8 cellular contexts compared by ENCODE assay signal in the genomic region with DNA sequence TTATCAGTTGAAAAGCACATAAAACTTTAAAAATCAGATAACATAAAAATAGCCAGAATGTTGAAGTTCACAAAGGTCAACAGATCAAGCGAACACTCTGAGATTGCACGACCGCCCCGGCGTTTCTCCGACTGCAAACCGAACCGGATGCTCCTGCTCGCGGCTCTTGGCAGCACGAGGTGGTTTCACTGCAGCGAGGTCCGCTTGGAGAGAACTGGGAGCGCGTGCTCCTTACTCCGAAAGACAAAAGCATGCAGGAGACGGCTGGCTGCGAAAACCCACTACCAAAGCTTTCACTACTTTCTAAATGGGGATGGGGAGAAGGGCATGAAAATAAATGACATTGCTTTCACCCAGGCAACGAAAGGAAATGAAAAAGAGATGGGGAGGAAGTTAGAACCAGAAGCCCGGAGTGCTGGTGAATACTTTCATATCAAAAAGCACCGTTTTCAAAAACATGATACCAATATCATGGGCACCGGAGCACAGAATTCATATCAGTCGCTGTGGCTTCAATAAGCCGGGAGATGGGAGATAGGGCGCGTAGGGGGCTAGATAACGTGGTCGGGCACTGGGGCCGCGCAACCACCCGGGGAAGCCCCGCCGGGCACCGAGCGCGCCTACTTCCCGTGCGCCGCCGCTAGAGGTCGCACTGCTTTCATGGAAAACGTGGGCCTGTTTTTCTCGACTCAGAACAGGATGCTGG. TPM values are rescaled to one million over a fixed set of nuclear protein-coding genes. Genes with fewer than 3 reads are reported as not detected.
DNase-seq lines count a peak whose midpoint lies in the region; ATAC-seq, FAIRE-seq and TF ChIP-seq lines count a peak whose summit lies in the region.

No MANE protein-coding gene starts in this region.

- TF ChIP-seq CTCF in DND-41 (IDR thresholded peaks at IDR 0.05; ENCODE audit: borderline replicate concordance, extremely low read depth, low read length, poor library complexity, severe bottlenecking) (peak; percentile 99), Loucy (conservative IDR thresholded peaks at IDR 0.05; ENCODE audit: low read length) (peak; percentile 92), SK-N-SH (IDR thresholded peaks at IDR 0.05) (peak; percentile 97), pancreas (IDR thresholded peaks at IDR 0.05) (peak; percentile 92 to 98 (median 93)), thyroid gland (IDR thresholded peaks at IDR 0.05) (peak; percentile 79 to 94 (median 91))

- no peaks in the 10 kb centered on the region for H3K36me3 Mint-ChIP-seq in activated naive CD4-positive, alpha-beta T cell treated with anti-CD3 and anti-CD28 coated beads, Interleukin-2, amount 50 U/mL, for 72 hours

- WGBS in SK-N-SH (ENCODE audit: low lambda C conversion rate): 2% methylated on average over 41 of the region's 43 CpGs
- 4 to 5% methylated on average over 43 of the region's 43 CpGs for WGBS in pancreas, 2 donors
- 6% methylated on average over 43 of the region's 43 CpGs for WGBS in thyroid gland, 2 donors

- peak overlapping the region; percentile 53 for H3K9ac ChIP-seq in DND-41 (ENCODE audit: low read depth, low read length)
- H3K9ac ChIP-seq in Loucy (ENCODE audit: low read depth, low read length, poor library complexity, severe bottlenecking): peak overlapping the region; percentile 66
- H3K9ac ChIP-seq in SK-N-SH: peak overlapping the region; percentile 64; the same call in 1 of the 2 replicates

- no peak for TF ChIP-seq POLR2A in thyroid gland (IDR thresholded peaks at IDR 0.05)

- H3K27ac ChIP-seq in DND-41 (ENCODE audit: low read length): peak overlapping the region; percentile 62
- peak overlapping the region; percentile 74 to 92 for H3K27ac ChIP-seq in SK-N-SH (ENCODE audit: low read depth in 2 of 2, low read length in 1 of 2)
- no peak overlapping the region for H3K27ac ChIP-seq in pancreas
- no peak overlapping the region for H3K27ac ChIP-seq in thyroid gland

- H3K4me1 ChIP-seq in DND-41 (ENCODE audit: insufficient read depth, low read length) (peaks cover 20% of the 10 kb centered on the region), Loucy (ENCODE audit: insufficient read depth, low read length, poor library complexity, severe bottlenecking) (peaks cover 29% of the 10 kb centered on the region), SK-N-SH (ENCODE audit: control insufficient read depth in 1 of 2, insufficient read depth in 2 of 2, low read depth in 1 of 2, low read length in 1 of 2) (peaks cover 12 to 15% of the 10 kb centered on the region in 2 experiments; a peak in 3 of 4 replicates), pancreas (no peaks in the 10 kb centered on the region), thyroid gland (no peaks in the 10 kb centered on the region)

- H3K4me3 ChIP-seq in DND-41 (ENCODE audit: low read depth in 1 of 2, low read length in 2 of 2): peak overlapping the region; percentile 19 to 57
- H3K4me3 ChIP-seq in Loucy (ENCODE audit: low read length, poor library complexity, severe bottlenecking): peak overlapping the region; percentile 75
- H3K4me3 ChIP-seq in SK-N-SH (ENCODE audit: low read depth in 2 of 2, low read length in 1 of 2): peak overlapping the region; percentile 40 to 67
- peak overlapping the region in 2 of 4 donors; percentile 15 to 44 for H3K4me3 ChIP-seq in pancreas
- H3K4me3 ChIP-seq in thyroid gland (replicated peaks in 1 of 3): peak overlapping the region in 1 of 3 donors; percentile 18

- POLR2A ChIA-PET in SK-N-SH (lab: Yijun Ruan, JAX): interaction anchor here (0.7 kb wide), 1 partner anchor 1259 kb away, joined by 3 read pairs; no protein-coding TSS in a partner anchor

- ATAC-seq in DND-41 (ENCODE audit: insufficient read depth, low read depth): peak; percentile 92
- ATAC-seq in GM21786 (IDR thresholded peaks at IDR 0.05; ENCODE audit: unreplicated experiment): peak; percentile 83
- ATAC-seq in activated naive CD4-positive, alpha-beta T cell treated with anti-CD3 and anti-CD28 coated beads, Interleukin-2, amount 50 U/mL, for 72 hours: peak; percentile 92 to 93
- ATAC-seq in Right ventricle myocardium superior (ENCODE audit: poor library complexity): peak; percentile 96
- peak; percentile 84 to 98 (median 96) for ATAC-seq in pancreas

- H3F3A ChIP-seq in Loucy (ENCODE audit: low read depth): peaks cover 8% of the 10 kb centered on the region; the same call in 1 of the 2 replicates
- peaks cover 18% of the 10 kb centered on the region for H3F3A ChIP-seq in SK-N-SH (replicated peaks; ENCODE audit: insufficient read depth)

- H3K9me2 ChIP-seq in Loucy (replicated peaks; ENCODE audit: low read depth, low read length) (no peaks in the 10 kb centered on the region), SK-N-SH (no peaks in the 10 kb centered on the region)

- peak overlapping the region; percentile 77 to 85 for H3K27ac Mint-ChIP-seq in activated naive CD4-positive, alpha-beta T cell treated with anti-CD3 and anti-CD28 coated beads, Interleukin-2, amount 50 U/mL, for 72 hours

- no peaks in the 10 kb centered on the region for H3K9me3 Mint-ChIP-seq in activated naive CD4-positive, alpha-beta T cell treated with anti-CD3 and anti-CD28 coated beads, Interleukin-2, amount 50 U/mL, for 72 hours

- intact Hi-C loops in Right ventricle myocardium superior (cut with DNase I): loop anchor here (2.0 kb wide), 1 partner anchor 212 kb away; no protein-coding TSS in a partner anchor
- intact Hi-C loops in pancreas (cut with DNase I): loop anchor here in 1 of 3 donors (5.0 kb wide), 1 partner anchor 211 kb away; no protein-coding TSS in a partner anchor
- intact Hi-C loops in thyroid gland (cut with DNase I): loop anchor here (5.0 to 10.0 kb wide), 3 partner anchors 211 to 608 kb away; a partner anchor contains a TSS

- H2AFZ ChIP-seq in DND-41 (ENCODE audit: low read depth, low read length) (peak overlapping the region; percentile 86), Loucy (ENCODE audit: low read length) (peak overlapping the region; percentile 96), SK-N-SH (ENCODE audit: low read depth) (peak overlapping the region; percentile 67)

- no peak for FAIRE-seq in pancreas (lab: Jason Lieb, UNC)

- H3K36me3 ChIP-seq in DND-41 (ENCODE audit: insufficient read depth, low read length): no peaks in the 10 kb centered on the region
- no peaks in the 10 kb centered on the region for H3K36me3 ChIP-seq in Loucy (ENCODE audit: insufficient read depth, low read length)
- peaks cover 12 to 14% of the 10 kb centered on the region in 2 experiments for H3K36me3 ChIP-seq in SK-N-SH (replicated peaks in 1 of 2; ENCODE audit: control insufficient read depth in 1 of 2, insufficient read depth in 2 of 2, low read length in 1 of 2)
- no peaks in the 10 kb centered on the region for H3K36me3 ChIP-seq in pancreas
- H3K36me3 ChIP-seq in thyroid gland: peaks cover 2 to 10% of the 10 kb centered on the region in 2 donors

- no peaks in the 10 kb centered on the region for H4K20me1 ChIP-seq in DND-41 (ENCODE audit: insufficient read depth, low read length)
- H4K20me1 ChIP-seq in Loucy (ENCODE audit: insufficient read depth, low read length, poor library complexity, severe bottlenecking): no peaks in the 10 kb centered on the region
- H4K20me1 ChIP-seq in SK-N-SH (ENCODE audit: insufficient read depth): no peaks in the 10 kb centered on the region

- TF ChIP-seq EP300 in SK-N-SH (IDR thresholded peaks at IDR 0.05; ENCODE audit: borderline replicate concordance in 1 of 2, low read depth in 1 of 2, low read length in 1 of 2): no peak

- no peaks in the 10 kb centered on the region for H3K79me2 ChIP-seq in DND-41 (ENCODE audit: insufficient read depth, low read length)
- no peaks in the 10 kb centered on the region for H3K79me2 ChIP-seq in Loucy (ENCODE audit: insufficient read depth, low read length)
- no peaks in the 10 kb centered on the region for H3K79me2 ChIP-seq in SK-N-SH (ENCODE audit: insufficient read depth)

- CTCF ChIA-PET in SK-N-SH (lab: Yijun Ruan, JAX): interaction anchor here (0.6 to 6.9 kb wide), 46 partner anchors 9 to 1281 kb away, joined by 3 to 87 read pairs (median 4); a partner anchor contains a TSS

- H3K9me3 ChIP-seq in DND-41 (ENCODE audit: insufficient read depth, low read length, severe bottlenecking): no peaks in the 10 kb centered on the region
- no peaks in the 10 kb centered on the region for H3K9me3 ChIP-seq in Loucy (ENCODE audit: insufficient read depth, low read depth, low read length)
- H3K9me3 ChIP-seq in SK-N-SH: no peaks in the 10 kb centered on the region
- no peaks in the 10 kb centered on the region for H3K9me3 ChIP-seq in pancreas
- no peaks in the 10 kb centered on the region for H3K9me3 ChIP-seq in thyroid gland

- TF ChIP-seq RAD21 in SK-N-SH (IDR thresholded peaks at IDR 0.05; ENCODE audit: low read length): peak; percentile 90

- H3K4me2 ChIP-seq in DND-41 (ENCODE audit: insufficient read depth, low read length) (peak overlapping the region; percentile 70), Loucy (ENCODE audit: low read depth, low read length, poor library complexity, severe bottlenecking) (peak overlapping the region; percentile 74), SK-N-SH (peak overlapping the region; percentile 79)

- peaks cover 7% of the 10 kb centered on the region for H3K27me3 ChIP-seq in DND-41 (ENCODE audit: insufficient read depth, low read length, poor library complexity)
- H3K27me3 ChIP-seq in Loucy (ENCODE audit: insufficient read depth, low read length, poor library complexity, severe bottlenecking): no peaks in the 10 kb centered on the region
- no peaks in the 10 kb centered on the region for H3K27me3 ChIP-seq in SK-N-SH (ENCODE audit: insufficient read depth)
- no peaks in the 10 kb centered on the region for H3K27me3 ChIP-seq in pancreas
- no peaks in the 10 kb centered on the region for H3K27me3 ChIP-seq in thyroid gland

- DNase-seq in DND-41 (peak; percentile 90), SK-N-SH (peak; percentile 89), Right ventricle myocardium superior (peak; percentile 85), pancreas (peak; percentile 26 to 94 (median 66)), thyroid gland (peak; percentile 64 to 70)
- peak; percentile 86 to 96 for DNase-seq in activated naive CD4-positive, alpha-beta T cell treated with anti-CD3 and anti-CD28 coated beads, Interleukin-2, amount 50 U/mL, for 72 hours (ENCODE audit: low spot score in 2 of 2)

TF ChIP-seq in SK-N-SH, 30 proteins besides CTCF, POLR2A, EP300 and RAD21 (continues in another document):
- TF ChIP-seq TEAD4 (IDR thresholded peaks at IDR 0.05; ENCODE audit: borderline replicate concordance, insufficient read depth) (no peak), FOXJ3 (CRISPR knock-in tag; IDR thresholded peaks at IDR 0.05) (no peak)

RNA-seq across cellular contexts. Expression of a gene that starts 8.3 kb away (rescaled TPM):
- not detected in 2 replicates for polyA plus RNA-seq in SK-N-SH (2012; rRNA removed)
- polyA plus RNA-seq in SK-N-SH (2012; cell fraction: cytosol; rRNA removed): not detected in 2 replicates
- polyA plus RNA-seq in SK-N-SH (2012; cell fraction: nucleus; rRNA removed): 0.06 TPM in 1 of 2 replicates, not detected in the other
- not detected for total RNA-seq in activated naive CD4-positive, alpha-beta T cell treated with anti-CD3 and anti-CD28 coated beads, Interleukin-2, amount 50 U/mL, for 72 hours
- not detected for total RNA-seq in Right ventricle myocardium superior
- not detected for total RNA-seq in pancreas
- not detected for polyA plus RNA-seq in pancreas
- not detected for total RNA-seq in thyroid gland

Comparison
In these comparisons a context has a peak if more than half of its experiments do, and no peak if none do; other contexts are left out.
1. H3K27ac ChIP-seq: peak in DND-41 (single experiment) and SK-N-SH (2 of 2); none in pancreas (0 of 4) and thyroid gland (0 of 3).
2. Peak in every context shown above with its lines, with median percentiles within 50 percentile points of each other: ATAC-seq, DNase-seq, H2AFZ ChIP-seq, H3K4me2 ChIP-seq, H3K9ac ChIP-seq and CTCF ChIP-seq.